ENCODE assay signal across 9 cellular contexts in the genomic region with DNA sequence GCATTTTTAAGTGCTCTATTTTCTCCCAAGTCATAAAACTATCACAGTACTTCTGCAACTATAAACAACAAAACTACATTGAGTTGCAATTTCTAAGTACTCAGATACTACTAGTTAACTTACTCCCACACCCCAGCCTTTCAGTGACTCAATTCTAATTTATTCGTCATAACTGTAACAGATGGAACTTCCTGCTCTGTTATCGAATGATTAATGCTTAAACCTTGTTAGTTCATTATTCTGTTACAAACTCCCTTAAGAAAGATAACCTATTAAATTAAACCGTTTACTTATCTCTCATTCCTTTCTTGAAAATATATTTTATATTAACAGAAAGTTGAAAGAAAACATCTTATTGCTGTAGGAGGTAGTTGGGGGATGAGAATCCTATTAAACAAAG. TPM values are rescaled to one million over a fixed set of nuclear protein-coding genes. Genes with fewer than 3 reads are reported as not detected.
DNase-seq lines count a peak whose midpoint lies in the region; ATAC-seq and TF ChIP-seq lines count a peak whose summit lies in the region.
"Had no signal": no experiment of that assay in that cellular context is flagged by ENCODE, and none has a peak within 500 bp of the region (broad histone marks: within the 10 kb centered on the region; RNA-seq: fewer than 3 reads in every experiment).

No MANE protein-coding gene starts in this region.

- no peak overlapping the region for H2BK15ac ChIP-seq in mesenchymal stem cell (ENCODE audit: low read depth, poor library complexity, severe bottlenecking)

- H3K9ac ChIP-seq in OCI-LY3 (ENCODE audit: low read length) (peak overlapping the region; percentile 32; the same call in 1 of the 2 replicates), mesenchymal stem cell (ENCODE audit: low read length) (peak overlapping the region; percentile 51)

- ATAC-seq in GM18508 (IDR thresholded peaks at IDR 0.05; ENCODE audit: insufficient read depth, unreplicated experiment): peak; percentile 98

- H3K27me3 ChIP-seq in OCI-LY3 (ENCODE audit: low read depth, low read length): no peaks in the 10 kb centered on the region
- no peaks in the 10 kb centered on the region for H3K27me3 ChIP-seq in mesenchymal stem cell (ENCODE audit: control insufficient read depth in 1 of 2, insufficient read depth in 1 of 2, low read length in 2 of 2)
- H3K27me3 ChIP-seq in MG63: no peaks in the 10 kb centered on the region
- H3K27me3 ChIP-seq in spleen (replicated peaks in 1 of 7): no peaks in the 10 kb centered on the region

- no peak for TF ChIP-seq CTCF in HFFc6 (IDR thresholded peaks at IDR 0.05)
- no peak for TF ChIP-seq CTCF in OCI-LY3 (IDR thresholded peaks at IDR 0.05; ENCODE audit: low read depth, low read length)
- no peak for TF ChIP-seq CTCF in spleen (IDR thresholded peaks at IDR 0.05 in 8 of 11, conservative IDR thresholded peaks at IDR 0.05 in 3 of 11)

- no peaks in the 10 kb centered on the region; the same call in 1 of the 2 replicates for H3K36me3 Mint-ChIP-seq in HFFc6 (ENCODE audit: low read depth)

- H2BK12ac ChIP-seq in mesenchymal stem cell (ENCODE audit: low read length in 2 of 2): no peak overlapping the region

- H3K4me2 ChIP-seq in OCI-LY3 (ENCODE audit: low read length) (peak overlapping the region; percentile 69), mesenchymal stem cell (ENCODE audit: low read length, poor library complexity, severe bottlenecking) (no peak overlapping the region)

- H3K18ac ChIP-seq in mesenchymal stem cell (ENCODE audit: low read depth in 1 of 2, low read length in 2 of 2): no peak overlapping the region

- H2BK120ac ChIP-seq in mesenchymal stem cell (ENCODE audit: low read depth, low read length): no peak overlapping the region

- intact Hi-C loops in spleen (cut with DNase I; ENCODE audit: low total_unique reads): no loop called here

- H4K20me1 ChIP-seq in OCI-LY3 (ENCODE audit: insufficient read depth, low read length): no peaks in the 10 kb centered on the region

- H3K4me3 ChIP-seq in OCI-LY3 (ENCODE audit: low read length) (peak overlapping the region; percentile 59), mesenchymal stem cell (ENCODE audit: insufficient read depth in 1 of 2, low read depth in 1 of 2, low read length in 2 of 2) (no peak overlapping the region), MG63 (no peak overlapping the region), spleen (no peak overlapping the region)

- H3K79me1 ChIP-seq in mesenchymal stem cell (replicated peaks; ENCODE audit: low read length, poor library complexity, severe bottlenecking): no peaks in the 10 kb centered on the region

- H3K14ac ChIP-seq in mesenchymal stem cell (ENCODE audit: low read length in 2 of 2): no peak overlapping the region

- H4K8ac ChIP-seq in mesenchymal stem cell (ENCODE audit: low read length): no peak overlapping the region

- no peaks in the 10 kb centered on the region for H3K79me2 ChIP-seq in OCI-LY3 (ENCODE audit: low read length)

- no peaks in the 10 kb centered on the region for H3K9me3 Mint-ChIP-seq in HFFc6

- WGBS in mesenchymal stem cell: 31% methylated on average over 2 of the region's 3 CpGs
- WGBS in spleen, 5 donors: 22 to 38% (median 27%) methylated on average over 3 of the region's 3 CpGs

- peak overlapping the region; percentile 70 for H3K4me3 Mint-ChIP-seq in HFFc6

- H2BK5ac ChIP-seq in mesenchymal stem cell (ENCODE audit: low read depth, low read length, poor library complexity, severe bottlenecking): no peak overlapping the region

- peaks cover 15% of the 10 kb centered on the region for H3K4me1 ChIP-seq in OCI-LY3 (ENCODE audit: low read length)
- no peaks in the 10 kb centered on the region for H3K4me1 ChIP-seq in mesenchymal stem cell (ENCODE audit: control insufficient read depth, insufficient read depth, low read depth, low read length)
- no peaks in the 10 kb centered on the region for H3K4me1 ChIP-seq in spleen

- H3K23ac ChIP-seq in mesenchymal stem cell (ENCODE audit: low read length in 2 of 2): no peak overlapping the region

- H3K4ac ChIP-seq in mesenchymal stem cell (ENCODE audit: low read depth in 1 of 2, low read length in 2 of 2): no peak overlapping the region

- DNase-seq in HFFc6: peak; percentile 82
- DNase-seq in mesenchymal stem cell: peak; percentile 85
- no peak for DNase-seq in stimulated activated CD4-positive, alpha-beta T cell treated with anti-CD3 and anti-CD28 coated beads, Interleukin-4, amount 100 ng/mL, for 4 hours
- no peak for DNase-seq in MG63
- DNase-seq in activated CD4-positive, alpha-beta T cell treated with anti-CD3 and anti-CD28 coated beads, Interleukin-2, amount 50 U/mL, for 4 hours: no peak
- no peak for DNase-seq in spleen
- DNase-seq: Kasumi-1 had no signal

- no peaks in the 10 kb centered on the region for H3K27me3 Mint-ChIP-seq in HFFc6 (ENCODE audit: insufficient read depth)

- peaks cover 18% of the 10 kb centered on the region for H3K4me1 Mint-ChIP-seq in HFFc6 (ENCODE audit: low read depth)

- H3K36me3 ChIP-seq in OCI-LY3 (replicated peaks; ENCODE audit: low read depth, low read length) (no peaks in the 10 kb centered on the region), mesenchymal stem cell (ENCODE audit: control insufficient read depth in 1 of 2, insufficient read depth in 2 of 2, low read depth in 1 of 2, low read length in 2 of 2) (peaks cover 0 to 26% of the 10 kb centered on the region in 2 experiments), MG63 (no peaks in the 10 kb centered on the region), spleen (peaks cover 0 to 43% (median 0%) of the 10 kb centered on the region in 6 donors)

- H3K27ac ChIP-seq in OCI-LY3 (ENCODE audit: low read length): peak overlapping the region; percentile 48
- peak overlapping the region; percentile 73 for H3K27ac ChIP-seq in mesenchymal stem cell (ENCODE audit: low read length, poor library complexity, severe bottlenecking)
- no peak overlapping the region for H3K27ac ChIP-seq in spleen

- no peak overlapping the region for H2AK5ac ChIP-seq in mesenchymal stem cell (ENCODE audit: low read length, severe bottlenecking)

- H3K9me3 ChIP-seq in OCI-LY3 (ENCODE audit: insufficient read depth, low read length) (no peaks in the 10 kb centered on the region), mesenchymal stem cell (ENCODE audit: control insufficient read depth, low read length) (no peaks in the 10 kb centered on the region), MG63 (no peaks in the 10 kb centered on the region), spleen (peaks cover 0 to under 1% (median 0%) of the 10 kb centered on the region in 8 donors)

- peak overlapping the region; percentile 74 for H3K27ac Mint-ChIP-seq in HFFc6

- TF ChIP-seq POLR2A in spleen (IDR thresholded peaks at IDR 0.05): no peak

- H4K91ac ChIP-seq in mesenchymal stem cell (ENCODE audit: low read length): no peak overlapping the region

- H2AFZ ChIP-seq in OCI-LY3 (ENCODE audit: low read depth, low read length) (peak overlapping the region; percentile 92), mesenchymal stem cell (ENCODE audit: low read depth, low read length) (no peak overlapping the region)

RNA-seq across cellular contexts. Expression of a gene that starts 17.0 kb away (rescaled TPM):
- total RNA-seq in HFFc6 (2021; fragmentation: NEBNext Ultra II Directional; extraction: Animal tissue kit (Norgen Biotek cat#: 25700)): 1 to 10 TPM in 5 of 6 experiments, under 1 TPM in 1; 0.92 to 2.4 (median 2.3) TPM
- polyA plus RNA-seq in mesenchymal stem cell (2013, experiment 1 of 2): 2.1 TPM
- 2.2 TPM for polyA plus RNA-seq in mesenchymal stem cell (2013, experiment 2 of 2)
- total RNA-seq in MG63 (2014; rRNA removed; shearing (Covaris generic); ENCODE audit: low replicate concordance): 0.84 and 1.8 TPM in 2 replicates
- 10 to 100 TPM in 2 of 7 donors, 1 to 10 TPM in 4, under 1 TPM in 1; 0.70 to 19.7 (median 9.4) TPM for total RNA-seq in spleen
- 1 to 10 TPM in 1 of 3 donors, under 1 TPM in 2; 0.46 to 1.4 (median 0.56) TPM for polyA plus RNA-seq in spleen

RNA-seq across cellular contexts. Expression of a gene that starts 35.3 kb away (rescaled TPM):
- total RNA-seq in HFFc6 (2021; fragmentation: NEBNext Ultra II Directional; extraction: Animal tissue kit (Norgen Biotek cat#: 25700)): 10 to 100 TPM; 26.3 to 34.1 (median 30.0) TPM
- polyA plus RNA-seq in mesenchymal stem cell (2013, experiment 1 of 2): 8.2 TPM
- 7.8 TPM for polyA plus RNA-seq in mesenchymal stem cell (2013, experiment 2 of 2)
- 25.4 and 32.4 TPM in 2 replicates for total RNA-seq in MG63 (2014; rRNA removed; shearing (Covaris generic); ENCODE audit: low replicate concordance)
- 10 to 100 TPM; 37.4 to 47.5 (median 42.4) TPM for total RNA-seq in spleen
- polyA plus RNA-seq in spleen: 1 to 10 TPM; 3.4 to 4.4 (median 3.4) TPM

Comparison
In these comparisons a context has a peak if more than half of its experiments do, and no peak if none do; other contexts are left out.
1. DNase-seq: peak in HFFc6 (single experiment) and mesenchymal stem cell (single experiment); none in stimulated activated CD4-positive, alpha-beta T cell treated with anti-CD3 and anti-CD28 coated beads, Interleukin-4, amount 100 ng/mL, for 4 hours (0 of 2), MG63 (single experiment), activated CD4-positive, alpha-beta T cell treated with anti-CD3 and anti-CD28 coated beads, Interleukin-2, amount 50 U/mL, for 4 hours (0 of 2) and spleen (single experiment).
2. H3K27ac ChIP-seq: peak in OCI-LY3 (single experiment) and mesenchymal stem cell (single experiment); none in spleen (0 of 8).